ENCODE assay signal across 10 cellular contexts in the genomic region with DNA sequence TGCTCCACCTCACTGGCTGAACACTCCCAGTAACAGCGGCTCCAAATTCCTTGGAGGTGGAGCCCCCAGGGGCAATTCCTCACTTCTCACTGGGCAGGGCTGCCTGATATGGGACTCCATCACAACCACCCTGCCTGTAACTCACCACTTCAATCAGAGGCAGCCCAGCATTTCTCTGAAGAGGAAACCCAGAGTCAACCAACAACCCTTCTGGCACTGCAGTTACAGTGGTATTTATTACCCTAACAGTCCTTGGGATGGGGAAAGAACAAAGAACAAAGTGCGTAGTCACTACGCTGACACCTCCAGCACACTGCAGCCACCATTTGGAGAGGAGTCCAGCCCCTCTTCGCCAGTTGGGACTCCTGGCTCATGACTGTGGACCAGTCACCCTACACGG.
"Had no signal": no experiment of that assay in that cellular context is flagged by ENCODE, and none has a peak within 500 bp of the region (broad histone marks: within the 10 kb centered on the region; RNA-seq: fewer than 3 reads in every experiment).

No MANE protein-coding gene starts in this region.

- DNase-seq: H9, HCEC 1CT, IMR-90, KG1 had no signal

- H3K27ac ChIP-seq: HL-60 had no signal

- FAIRE-seq: H1, H54, HepG2, K562 had no signal

- H3K4me3 ChIP-seq: GM23338, K562 had no signal

- ATAC-seq: GM23338, HepG2, K562 had no signal
